In the genomic region with DNA sequence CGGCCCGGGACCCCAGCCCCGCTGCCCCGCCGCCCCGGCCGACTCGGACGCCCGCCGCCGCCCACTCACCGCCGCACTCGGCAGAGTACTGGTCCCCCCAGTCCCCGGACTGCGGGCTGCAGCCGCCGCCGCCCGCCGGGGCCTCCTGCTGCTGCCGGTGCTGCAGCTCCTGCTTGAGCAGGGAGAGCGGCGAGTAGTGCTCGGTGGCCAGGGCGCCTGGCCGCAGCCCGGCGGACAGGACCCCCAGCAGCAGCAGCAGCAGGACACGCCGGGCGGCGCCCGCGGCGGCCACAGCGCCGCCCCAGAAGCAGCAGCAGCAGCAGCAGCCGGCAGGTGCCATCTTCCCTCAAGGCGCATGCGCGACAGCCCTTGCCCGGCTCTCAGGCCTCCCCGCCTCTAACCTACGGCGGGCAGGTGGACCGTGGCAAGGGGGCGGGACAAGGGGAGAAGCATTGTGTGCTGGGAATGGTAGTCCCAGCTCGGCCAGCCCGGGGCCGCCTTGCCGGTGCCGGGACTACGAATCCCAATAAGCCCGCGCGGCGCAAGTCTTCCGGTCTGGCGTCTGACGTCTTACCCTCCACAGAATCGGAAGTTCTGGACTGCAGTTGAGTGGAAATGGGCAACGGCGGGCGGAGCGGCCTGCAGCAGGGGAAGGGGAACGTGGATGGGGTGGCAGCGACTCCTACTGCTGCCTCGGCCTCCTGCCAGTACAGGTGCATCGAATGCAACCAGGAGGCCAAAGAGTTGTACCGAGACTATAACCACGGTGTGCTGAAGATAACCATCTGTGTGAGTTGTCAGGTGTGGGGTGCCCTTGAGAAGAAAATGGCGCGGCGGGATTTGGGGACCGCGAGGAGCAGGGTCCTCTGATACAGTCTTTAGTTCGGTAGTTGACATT, we compare ENCODE assay signal across 8 cellular contexts. TPM values are rescaled to one million over a fixed set of nuclear protein-coding genes. Genes with fewer than 3 reads are reported as not detected.
DNase-seq lines count a peak whose midpoint lies in the region; ATAC-seq, FAIRE-seq and TF ChIP-seq lines count a peak whose summit lies in the region.

A gene (plus strand): TSS at position 604 of the 898 bp plus-strand sequence. CDS start 12 bp downstream, at position 616.
A gene with protein sequence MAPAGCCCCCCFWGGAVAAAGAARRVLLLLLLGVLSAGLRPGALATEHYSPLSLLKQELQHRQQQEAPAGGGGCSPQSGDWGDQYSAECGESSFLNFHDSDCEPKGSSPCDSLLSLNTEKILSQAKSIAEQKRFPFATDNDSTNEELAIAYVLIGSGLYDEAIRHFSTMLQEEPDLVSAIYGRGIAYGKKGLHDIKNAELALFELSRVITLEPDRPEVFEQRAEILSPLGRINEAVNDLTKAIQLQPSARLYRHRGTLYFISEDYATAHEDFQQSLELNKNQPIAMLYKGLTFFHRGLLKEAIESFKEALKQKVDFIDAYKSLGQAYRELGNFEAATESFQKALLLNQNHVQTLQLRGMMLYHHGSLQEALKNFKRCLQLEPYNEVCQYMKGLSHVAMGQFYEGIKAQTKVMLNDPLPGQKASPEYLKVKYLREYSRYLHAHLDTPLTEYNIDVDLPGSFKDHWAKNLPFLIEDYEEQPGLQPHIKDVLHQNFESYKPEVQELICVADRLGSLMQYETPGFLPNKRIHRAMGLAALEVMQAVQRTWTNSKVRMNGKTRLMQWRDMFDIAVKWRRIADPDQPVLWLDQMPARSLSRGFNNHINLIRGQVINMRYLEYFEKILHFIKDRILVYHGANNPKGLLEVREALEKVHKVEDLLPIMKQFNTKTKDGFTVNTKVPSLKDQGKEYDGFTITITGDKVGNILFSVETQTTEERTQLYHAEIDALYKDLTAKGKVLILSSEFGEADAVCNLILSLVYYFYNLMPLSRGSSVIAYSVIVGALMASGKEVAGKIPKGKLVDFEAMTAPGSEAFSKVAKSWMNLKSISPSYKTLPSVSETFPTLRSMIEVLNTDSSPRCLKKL (minus strand): TSS at position 371 of the 898 bp plus-strand sequence. CDS start 31 bp downstream, at position 340.

- peaks cover 15 to 19% of the 10 kb centered on the region in 2 experiments for H3K4me1 Mint-ChIP-seq in H9
- peaks cover 31 to 32% of the 10 kb centered on the region in 2 donors for H3K4me1 Mint-ChIP-seq in natural killer cell treated with Interleukin-12 subunit alpha and Interleukin-12 subunit beta and Interleukin-15 and Interleukin-18, amount 100 ng/mL, for 72 hours (ENCODE audit: low read depth in 2 of 2)

- peaks cover 9% of the 10 kb centered on the region for H3K23me2 ChIP-seq in H9 (ENCODE audit: insufficient read length, low read depth, low read length, poor library complexity, severe bottlenecking)

- H3K79me1 ChIP-seq in H9 (ENCODE audit: insufficient read depth, low read depth, low read length, poor library complexity, severe bottlenecking) = no peaks in the 10 kb centered on the region

- H3K4me1 ChIP-seq in H9 (ENCODE audit: insufficient read depth, low read length) = no peaks in the 10 kb centered on the region

- no peaks in the 10 kb centered on the region for H4K20me1 ChIP-seq in H9 (ENCODE audit: control insufficient read depth, insufficient read depth, insufficient read length)

- no peak within 1 kb of the TSS for H2BK5ac ChIP-seq in H9 (ENCODE audit: insufficient read length, low read length)

- no peak within 1 kb of the TSS for H2BK15ac ChIP-seq in H9 (ENCODE audit: low read depth, low read length)

- peak; percentile 99 to 100 for ATAC-seq in natural killer cell treated with Interleukin-12 subunit alpha and Interleukin-12 subunit beta and Interleukin-15 and Interleukin-18, amount 100 ng/mL, for 72 hours
- peak; percentile 99 for ATAC-seq in stimulated activated naive CD8-positive, alpha-beta T cell treated with anti-CD3 and anti-CD28 coated beads, Interleukin-15, Interleukin-2, amounts not matched to agents 100 U/mL and 50 U/mL, for 24 hours

- peaks cover 31% of the 10 kb centered on the region for H3K27me3 ChIP-seq in H9 (ENCODE audit: insufficient read depth, low read length)

- H3K27me3 Mint-ChIP-seq in H9 (ENCODE audit: low read depth) = peaks cover 22% of the 10 kb centered on the region
- no peaks in the 10 kb centered on the region for H3K27me3 Mint-ChIP-seq in natural killer cell treated with Interleukin-12 subunit alpha and Interleukin-12 subunit beta and Interleukin-15 and Interleukin-18, amount 100 ng/mL, for 72 hours

- no peak within 1 kb of the TSS for H3K14ac ChIP-seq in H9 (ENCODE audit: insufficient read depth, low read length)

- peaks cover 0 to 2% (median 0%) of the 10 kb centered on the region in 3 experiments; a peak in 1 of 7 replicates for H3K36me3 Mint-ChIP-seq in H9 (ENCODE audit: insufficient read depth in 1 of 3, low read depth in 3 of 3)
- peaks cover 15% of the 10 kb centered on the region for H3K36me3 Mint-ChIP-seq in natural killer cell treated with Interleukin-12 subunit alpha and Interleukin-12 subunit beta and Interleukin-15 and Interleukin-18, amount 100 ng/mL, for 72 hours

- H3K4me3 Mint-ChIP-seq in H9 = peak within 1 kb of the TSS; percentile 95 to 97
- H3K4me3 Mint-ChIP-seq in natural killer cell treated with Interleukin-12 subunit alpha and Interleukin-12 subunit beta and Interleukin-15 and Interleukin-18, amount 100 ng/mL, for 72 hours = peak within 1 kb of the TSS; percentile 94

- TF ChIP-seq CTCF in H9 (conservative IDR thresholded peaks at IDR 0.05) = peak; percentile 57

- H3K9me3 ChIP-seq in H9 (ENCODE audit: control insufficient read depth, low read depth, low read length) = no peaks in the 10 kb centered on the region

- no peak within 1 kb of the TSS for H2AFZ ChIP-seq in H9 (ENCODE audit: low read length)

- H4K5ac ChIP-seq in H9 (ENCODE audit: insufficient read length, low read depth, low read length) = no peak within 1 kb of the TSS

- H2BK20ac ChIP-seq in H9 (ENCODE audit: low read depth, low read length, poor library complexity, severe bottlenecking) = no peak within 1 kb of the TSS

- H3K4me2 ChIP-seq in H9 (ENCODE audit: insufficient read depth, insufficient read length, low read length) = peak within 1 kb of the TSS; percentile 61

- FAIRE-seq in G401.6 (lab: Jason Lieb, UNC) = peak; percentile 94

- no peak within 1 kb of the TSS for H2AK5ac ChIP-seq in H9 (ENCODE audit: insufficient read length, low read length)

- H2BK120ac ChIP-seq in H9 (ENCODE audit: low read depth, low read length, poor library complexity, severe bottlenecking) = no peak within 1 kb of the TSS

- no peaks in the 10 kb centered on the region; a peak in 1 of 5 replicates for H3K9me3 Mint-ChIP-seq in H9
- H3K9me3 Mint-ChIP-seq in natural killer cell treated with Interleukin-12 subunit alpha and Interleukin-12 subunit beta and Interleukin-15 and Interleukin-18, amount 100 ng/mL, for 72 hours = no peaks in the 10 kb centered on the region

- no peak within 1 kb of the TSS for H3K4ac ChIP-seq in H9 (ENCODE audit: low read depth, low read length)

- H4K91ac ChIP-seq in H9 (ENCODE audit: insufficient read length, low read depth, low read length) = no peak within 1 kb of the TSS

- no peak within 1 kb of the TSS for H3T11ph ChIP-seq in H9 (ENCODE audit: low read length)

- peak within 1 kb of the TSS; percentile 49 for H3K9ac ChIP-seq in H9 (ENCODE audit: extremely low read depth, insufficient read length, low read length)

- no CpG with 5 or more reads among the region's 79 CpGs for WGBS in H9 (ENCODE audit: extremely low coverage, insufficient read length, low lambda C conversion rate)

- H4K8ac ChIP-seq in H9 (replicated peaks; ENCODE audit: insufficient read length, low read depth, low read length) = no peak within 1 kb of the TSS

- H3K56ac ChIP-seq in H9 (ENCODE audit: insufficient read length, low read depth, low read length) = no peak within 1 kb of the TSS

- no peak within 1 kb of the TSS for H3K23ac ChIP-seq in H9 (ENCODE audit: insufficient read length, low read depth, low read length)

- H3K27ac Mint-ChIP-seq in H9 = peak within 1 kb of the TSS in 1 of 3 experiments; percentile 36; a peak in 2 of 7 replicates
- H3K27ac Mint-ChIP-seq in natural killer cell treated with Interleukin-12 subunit alpha and Interleukin-12 subunit beta and Interleukin-15 and Interleukin-18, amount 100 ng/mL, for 72 hours = peak within 1 kb of the TSS; percentile 92

- H3K18ac ChIP-seq in H9 (ENCODE audit: insufficient read length, low read depth, low read length) = no peak within 1 kb of the TSS

- H2BK12ac ChIP-seq in H9 (ENCODE audit: insufficient read length, low read depth, low read length) = no peak within 1 kb of the TSS

- H3K27ac ChIP-seq in H9 (ENCODE audit: insufficient read length, low read depth, low read length) = no peak within 1 kb of the TSS

- H3K79me2 ChIP-seq in H9 (ENCODE audit: insufficient read depth, low read length) = no peaks in the 10 kb centered on the region

- DNase-seq in H9 (peak; percentile 99), M059J (ENCODE audit: low read depth) (peak; percentile 99), SHP77 (lab: John Stamatoyannopoulos, UW) (peak; percentile 99), fibroblast of peridontal ligament (ENCODE audit: extremely low read depth) (peak; percentile 96)
- peak; percentile 97 for DNase-seq in activated effector memory CD4-positive, alpha-beta T cell treated with Interleukin-2 at 50 U/mL for 16 hours
- DNase-seq in natural killer cell treated with Interleukin-12 subunit alpha and Interleukin-12 subunit beta and Interleukin-15 and Interleukin-18, amount 100 ng/mL, for 72 hours (ENCODE audit: low spot score) = peak; percentile 99
- peak; percentile 97 for DNase-seq in stimulated activated naive CD8-positive, alpha-beta T cell treated with anti-CD3 and anti-CD28 coated beads, Interleukin-15, Interleukin-2, amounts not matched to agents 100 U/mL and 50 U/mL, for 24 hours

RNA-seq across cellular contexts. Expression of the first gene that starts in this region (rescaled TPM):
- total RNA-seq in H9 (2021) = 8.0 and 8.4 TPM in 2 replicates
- total RNA-seq in M059J (2014; rRNA removed; shearing (Covaris generic)) = 19.4 and 31.4 TPM in 2 replicates
- 10 to 100 TPM; 12.2 to 15.6 TPM for total RNA-seq in natural killer cell treated with Interleukin-12 subunit alpha and Interleukin-12 subunit beta and Interleukin-15 and Interleukin-18, amount 100 ng/mL, for 72 hours

RNA-seq across cellular contexts. Expression of the second gene that starts in this region (rescaled TPM):
- 7.6 and 8.6 TPM in 2 replicates for total RNA-seq in H9 (2021)
- 15.5 and 18.5 TPM in 2 replicates for total RNA-seq in M059J (2014; rRNA removed; shearing (Covaris generic))
- total RNA-seq in natural killer cell treated with Interleukin-12 subunit alpha and Interleukin-12 subunit beta and Interleukin-15 and Interleukin-18, amount 100 ng/mL, for 72 hours = 10 to 100 TPM; 29.9 to 41.6 TPM
